In the genomic region with DNA sequence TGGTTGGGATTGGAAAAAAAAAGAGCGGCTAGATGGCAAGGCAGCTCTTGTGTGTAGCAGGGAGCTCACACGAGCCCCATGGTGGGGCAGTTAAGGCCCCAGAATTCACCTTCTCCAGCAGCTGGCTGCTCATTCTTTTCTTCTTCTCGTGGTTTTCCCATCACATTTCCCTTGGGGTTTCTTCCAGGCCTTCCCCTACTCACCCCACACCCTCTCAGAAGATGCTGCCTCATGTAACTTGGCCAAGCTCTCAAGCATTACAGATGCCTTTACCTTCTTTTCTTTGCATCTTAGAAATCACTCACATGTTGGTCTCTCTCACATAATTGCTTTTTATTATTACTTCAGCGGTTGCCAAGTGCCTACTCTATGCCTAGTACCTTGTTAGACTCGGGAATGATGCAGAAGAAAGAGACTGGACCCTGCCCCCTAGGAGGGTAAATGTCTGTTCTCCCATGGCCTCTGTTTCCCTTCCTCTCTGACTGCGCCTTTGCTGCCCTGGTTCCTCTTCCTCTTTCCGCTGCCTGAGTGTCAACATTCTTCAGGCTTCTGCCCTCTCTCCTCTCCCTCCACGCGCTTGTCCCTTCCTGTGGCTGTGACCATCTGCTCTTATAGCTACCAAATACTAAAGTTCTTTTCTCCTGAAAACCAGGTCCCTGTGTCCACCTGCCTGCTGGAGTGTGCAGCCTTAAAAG, we compare ENCODE assay signal across 9 cellular contexts. TPM values are rescaled to one million over a fixed set of nuclear protein-coding genes. Genes with fewer than 3 reads are reported as not detected.
A peak's percentile ranks its signal among the peaks of the same experiment; 100 is the strongest.
DNase-seq lines count a peak whose midpoint lies in the region; ATAC-seq and TF ChIP-seq lines count a peak whose summit lies in the region.
"Had no signal": no experiment of that assay in that cellular context is flagged by ENCODE, and none has a peak within 500 bp of the region (broad histone marks: within the 10 kb centered on the region; RNA-seq: fewer than 3 reads in every experiment).

No MANE protein-coding gene starts in this region.

- H3K36me3 ChIP-seq in right atrium auricular region: no peaks in the 10 kb centered on the region
- H3K36me3 ChIP-seq in thyroid gland: no peaks in the 10 kb centered on the region

- 62 to 71% methylated on average over 9 of the region's 9 CpGs for WGBS in thyroid gland, 2 donors

- CTCF ChIA-PET in activated CD8-positive, alpha-beta memory T cell treated with anti-CD3 and anti-CD28 coated beads, Interleukin-2, amount 10 ng/mL, durations not matched to agents 7 days and 5 days (lab: Charles Lee): interaction anchor here (0.9 to 1.5 kb wide), 2 partner anchors 75 to 97 kb away, joined by 3 to 4 read pairs; partner anchors contain the start of gene RPL10A
- CTCF ChIA-PET in WTC11 (lab: Charles Lee): interaction anchor here (1.5 kb wide), 1 partner anchor 151 kb away, joined by 4 read pairs; no protein-coding TSS in a partner anchor

- H3K4me3 Mint-ChIP-seq in activated CD8-positive, alpha-beta memory T cell treated with anti-CD3 and anti-CD28 coated beads, Interleukin-2, amount 10 ng/mL, durations not matched to agents 7 days and 5 days: no peak overlapping the region
- no peak overlapping the region for H3K4me3 Mint-ChIP-seq in WTC11

- no peak for DNase-seq in activated CD8-positive, alpha-beta memory T cell treated with anti-CD3 and anti-CD28 coated beads, Interleukin-2, amount 10 ng/mL, durations not matched to agents 7 days and 5 days
- no peak for DNase-seq in activated CD8-positive, alpha-beta memory T cell treated with anti-CD3 and anti-CD28 coated beads for 24 hours
- DNase-seq in WTC11 (ENCODE audit: low spot score) (no peak), right atrium auricular region (ENCODE audit: low spot score) (no peak), thyroid gland (peak in 1 of 2 donors; percentile 12), NCI-H187 treated with DMSO at 0.1 percent for 48 hours (lab: John Stamatoyannopoulos, UW) (no peak), NCI-H1048 (lab: John Stamatoyannopoulos, UW) (no peak)
- DNase-seq in stimulated activated CD4-positive, alpha-beta T cell treated with anti-CD3 and anti-CD28 coated beads, Interleukin-2, amount 100 ng/mL, for 48 hours: no peak
- DNase-seq: activated gamma-delta T cell had no signal

- H3K27ac Mint-ChIP-seq in activated CD8-positive, alpha-beta memory T cell treated with anti-CD3 and anti-CD28 coated beads, Interleukin-2, amount 10 ng/mL, durations not matched to agents 7 days and 5 days: peak overlapping the region; percentile 88
- H3K27ac Mint-ChIP-seq in WTC11: 0 out of 2 replicates have a peak overlapping the region, but pooled peaks have one; percentile 18

- no peaks in the 10 kb centered on the region for H3K9me3 Mint-ChIP-seq in activated CD8-positive, alpha-beta memory T cell treated with anti-CD3 and anti-CD28 coated beads, Interleukin-2, amount 10 ng/mL, durations not matched to agents 7 days and 5 days (ENCODE audit: low read depth)
- no peaks in the 10 kb centered on the region for H3K9me3 Mint-ChIP-seq in WTC11

- H3K27me3 Mint-ChIP-seq in activated CD8-positive, alpha-beta memory T cell treated with anti-CD3 and anti-CD28 coated beads, Interleukin-2, amount 10 ng/mL, durations not matched to agents 7 days and 5 days: no peaks in the 10 kb centered on the region
- H3K27me3 Mint-ChIP-seq in WTC11 (ENCODE audit: low read depth): no peaks in the 10 kb centered on the region

- no peak for TF ChIP-seq CTCF in WTC11 (IDR thresholded peaks at IDR 0.05)
- no peak for TF ChIP-seq CTCF in right atrium auricular region (IDR thresholded peaks at IDR 0.05)
- TF ChIP-seq CTCF in thyroid gland (IDR thresholded peaks at IDR 0.05): no peak

- peaks cover 15% of the 10 kb centered on the region for H3K36me3 Mint-ChIP-seq in activated CD8-positive, alpha-beta memory T cell treated with anti-CD3 and anti-CD28 coated beads, Interleukin-2, amount 10 ng/mL, durations not matched to agents 7 days and 5 days
- H3K36me3 Mint-ChIP-seq in WTC11: no peaks in the 10 kb centered on the region

- intact Hi-C loops in thyroid gland (cut with DNase I): no loop called here

- H3K4me3 ChIP-seq in right atrium auricular region (no peak overlapping the region), thyroid gland (replicated peaks in 1 of 3) (no peak overlapping the region)

- ATAC-seq in activated CD8-positive, alpha-beta memory T cell treated with anti-CD3 and anti-CD28 coated beads, Interleukin-2, amount 10 ng/mL, durations not matched to agents 7 days and 5 days: no peak
- no peak for ATAC-seq in WTC11

- H3K4me1 ChIP-seq in right atrium auricular region (peaks cover 0 to 40% of the 10 kb centered on the region in 2 donors), thyroid gland (peaks cover 31 to 41% of the 10 kb centered on the region in 2 donors)

- H3K27ac ChIP-seq in right atrium auricular region (peak overlapping the region; percentile 62 to 66), thyroid gland (peak overlapping the region in 2 of 3 donors; percentile 14 to 27)

- H3K9me3 ChIP-seq in right atrium auricular region (no peaks in the 10 kb centered on the region), thyroid gland (no peaks in the 10 kb centered on the region)

- POLR2A ChIA-PET in WTC11 (lab: Charles Lee): no interaction called here

- H3K4me1 Mint-ChIP-seq in activated CD8-positive, alpha-beta memory T cell treated with anti-CD3 and anti-CD28 coated beads, Interleukin-2, amount 10 ng/mL, durations not matched to agents 7 days and 5 days: peaks cover 52% of the 10 kb centered on the region
- peaks cover 4% of the 10 kb centered on the region; the same call in 1 of the 2 replicates for H3K4me1 Mint-ChIP-seq in WTC11

- TF ChIP-seq POLR2A in thyroid gland (IDR thresholded peaks at IDR 0.05): no peak

- no peaks in the 10 kb centered on the region for H3K27me3 ChIP-seq in right atrium auricular region
- H3K27me3 ChIP-seq in thyroid gland: no peaks in the 10 kb centered on the region

TF ChIP-seq in WTC11, 78 proteins besides CTCF, POLR2A, EP300 and RAD21:
- TF ChIP-seq RORB (CRISPR knock-in tag; IDR thresholded peaks at IDR 0.05) (no peak), ZBTB21 (CRISPR knock-in tag; IDR thresholded peaks at IDR 0.05; ENCODE audit: borderline replicate concordance) (no peak), TP53 (CRISPR knock-in tag; IDR thresholded peaks at IDR 0.05) (no peak), NFYB (CRISPR knock-in tag; conservative IDR thresholded peaks at IDR 0.05; ENCODE audit: low read depth) (no peak), NFE2L1 (CRISPR knock-in tag; IDR thresholded peaks at IDR 0.05) (no peak), ATF1 (CRISPR knock-in tag; IDR thresholded peaks at IDR 0.05) (no peak), NR3C1 (CRISPR knock-in tag; conservative IDR thresholded peaks at IDR 0.05; ENCODE audit: low read depth) (no peak), SP1 (CRISPR knock-in tag; conservative IDR thresholded peaks at IDR 0.05) (no peak)
- TF ChIP-seq, protein P1, sequence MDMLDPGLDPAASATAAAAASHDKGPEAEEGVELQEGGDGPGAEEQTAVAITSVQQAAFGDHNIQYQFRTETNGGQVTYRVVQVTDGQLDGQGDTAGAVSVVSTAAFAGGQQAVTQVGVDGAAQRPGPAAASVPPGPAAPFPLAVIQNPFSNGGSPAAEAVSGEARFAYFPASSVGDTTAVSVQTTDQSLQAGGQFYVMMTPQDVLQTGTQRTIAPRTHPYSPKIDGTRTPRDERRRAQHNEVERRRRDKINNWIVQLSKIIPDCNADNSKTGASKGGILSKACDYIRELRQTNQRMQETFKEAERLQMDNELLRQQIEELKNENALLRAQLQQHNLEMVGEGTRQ (CRISPR knock-in tag; IDR thresholded peaks at IDR 0.05): no peak

RNA-seq across cellular contexts. Expression of gene PPARD, which starts 28.6 kb away (rescaled TPM):
- total RNA-seq in activated CD8-positive, alpha-beta memory T cell treated with anti-CD3 and anti-CD28 coated beads, Interleukin-2, amount 10 ng/mL, durations not matched to agents 7 days and 5 days: 10 to 100 TPM; 16.4 to 18.8 TPM
- total RNA-seq in WTC11 (2021) (14.7 to 17.1 TPM (median 16.8 TPM) in 3 replicates), right atrium auricular region (10 to 100 TPM; 11.0 to 14.8 TPM), thyroid gland (10 to 100 TPM; 17.3 to 40.3 (median 35.9) TPM)
